Comparison of ENCODE assay signal across 21 cellular contexts in genomic region chr2:42218712-42219111, GRCh38. TPM values are rescaled to one million over a fixed set of nuclear protein-coding genes. Genes with fewer than 3 reads are reported as not detected.
A peak's percentile ranks its signal among the peaks of the same experiment; 100 is the strongest.
DNase-seq lines count a peak whose midpoint lies in the region; TF ChIP-seq lines count a peak whose summit lies in the region.
"Had no signal": no experiment of that assay in that cellular context is flagged by ENCODE, and none has a peak within 500 bp of the region (broad histone marks: within the 10 kb centered on the region; RNA-seq: fewer than 3 reads in every experiment).

No MANE protein-coding gene starts in this region.

- no peak overlapping the region for H3K4me3 Mint-ChIP-seq in activated naive CD4-positive, alpha-beta T cell treated with anti-CD3 and anti-CD28 coated beads, Interleukin-2, amount 50 U/mL, for 24 hours
- H3K4me3 Mint-ChIP-seq in activated naive CD4-positive, alpha-beta T cell treated with anti-CD3 and anti-CD28 coated beads for 36 hours = no peak overlapping the region
- H3K4me3 Mint-ChIP-seq in Calu3 (ENCODE audit: low read depth, unreplicated experiment) (no peak overlapping the region), IgD-negative memory B cell (no peak overlapping the region)
- H3K4me3 Mint-ChIP-seq: B cell; CD8-positive, alpha-beta T cell had no signal

- peaks cover 9% of the 10 kb centered on the region for H3K36me3 Mint-ChIP-seq in activated naive CD4-positive, alpha-beta T cell treated with anti-CD3 and anti-CD28 coated beads, Interleukin-2, amount 50 U/mL, for 24 hours
- peaks cover 3% of the 10 kb centered on the region for H3K36me3 Mint-ChIP-seq in activated naive CD4-positive, alpha-beta T cell treated with anti-CD3 and anti-CD28 coated beads for 36 hours (ENCODE audit: low read depth)
- H3K36me3 Mint-ChIP-seq in Calu3 (ENCODE audit: insufficient read depth, unreplicated experiment) (peaks cover 5% of the 10 kb centered on the region), IgD-negative memory B cell (peaks cover 2% of the 10 kb centered on the region)

- H3K27ac Mint-ChIP-seq in activated naive CD4-positive, alpha-beta T cell treated with anti-CD3 and anti-CD28 coated beads, Interleukin-2, amount 50 U/mL, for 24 hours = peak overlapping the region; percentile 87
- H3K27ac Mint-ChIP-seq in activated naive CD4-positive, alpha-beta T cell treated with anti-CD3 and anti-CD28 coated beads for 36 hours = no peak overlapping the region
- H3K27ac Mint-ChIP-seq in Calu3 (ENCODE audit: unreplicated experiment) (peak overlapping the region; percentile 42), IgD-negative memory B cell (peak overlapping the region in 2 of 3 donors; percentile 19 to 33)
- H3K27ac Mint-ChIP-seq: B cell; CD8-positive, alpha-beta T cell had no signal

- BruUV-seq in Calu3 (replicated peaks; lab: Mats Ljungman, UMichigan) = no TSS peak

- H3K27me3 Mint-ChIP-seq in activated naive CD4-positive, alpha-beta T cell treated with anti-CD3 and anti-CD28 coated beads, Interleukin-2, amount 50 U/mL, for 24 hours = no peaks in the 10 kb centered on the region
- H3K27me3 Mint-ChIP-seq in activated naive CD4-positive, alpha-beta T cell treated with anti-CD3 and anti-CD28 coated beads for 36 hours (ENCODE audit: low read depth) = no peaks in the 10 kb centered on the region
- no peaks in the 10 kb centered on the region for H3K27me3 Mint-ChIP-seq in Calu3 (ENCODE audit: unreplicated experiment)
- H3K27me3 Mint-ChIP-seq in IgD-negative memory B cell = no peaks in the 10 kb centered on the region
- H3K27me3 Mint-ChIP-seq: B cell had no signal

- no peak for TF ChIP-seq CTCF in Calu3 (IDR thresholded peaks at IDR 0.05; ENCODE audit: unreplicated experiment)
- no peak for TF ChIP-seq CTCF in neutrophil (IDR thresholded peaks at IDR 0.05)
- no peak for TF ChIP-seq CTCF in lower leg skin (IDR thresholded peaks at IDR 0.05)

- H3K4me1 ChIP-seq in neutrophil (ENCODE audit: control insufficient read depth in 1 of 2, insufficient read depth in 1 of 2, low read depth in 1 of 2, low read length in 1 of 2) = peaks cover 67 to 81% of the 10 kb centered on the region in 2 experiments
- H3K4me1 ChIP-seq: BLaER1 had no signal

- H3K36me3 ChIP-seq in neutrophil = no peaks in the 10 kb centered on the region

- DNase-seq in activated naive CD4-positive, alpha-beta T cell treated with anti-CD3 and anti-CD28 coated beads for 36 hours = no peak
- DNase-seq in Calu3 (no peak), lower leg skin (ENCODE audit: low spot score in 2 of 2) (no peak), G401 (ENCODE audit: low spot score) (no peak), NCI-H82 treated with DMSO at 0.1 percent for 48 hours (lab: John Stamatoyannopoulos, UW; ENCODE audit: unreplicated experiment) (no peak)
- DNase-seq: Caco-2; CD8-positive, alpha-beta T cell; DMS 273 treated with DMSO at 0.1 percent for 48 hours; DMS79; EL; GF-D8; GOT3; H7; HCEC 1CT had no signal

- in situ Hi-C loops in G401 (cut with HindIII; ENCODE audit: low sequenced_read_pairs) = no loop called here

- CTCF ChIA-PET in activated naive CD4-positive, alpha-beta T cell treated with anti-CD3 and anti-CD28 coated beads for 36 hours (lab: Charles Lee) = no interaction called here
- CTCF ChIA-PET in Calu3 (lab: Charles Lee) = no interaction called here

- no peak overlapping the region for H3K4me3 ChIP-seq in neutrophil (ENCODE audit: low read depth in 1 of 2, low read length in 1 of 2)
- no peak overlapping the region for H3K4me3 ChIP-seq in lower leg skin (ENCODE audit: low read depth, poor library complexity, severe bottlenecking)
- H3K4me3 ChIP-seq: BLaER1 had no signal

- H3K9me3 Mint-ChIP-seq in activated naive CD4-positive, alpha-beta T cell treated with anti-CD3 and anti-CD28 coated beads, Interleukin-2, amount 50 U/mL, for 24 hours = no peaks in the 10 kb centered on the region
- no peaks in the 10 kb centered on the region for H3K9me3 Mint-ChIP-seq in activated naive CD4-positive, alpha-beta T cell treated with anti-CD3 and anti-CD28 coated beads for 36 hours
- H3K9me3 Mint-ChIP-seq in Calu3 (ENCODE audit: low read depth, unreplicated experiment) = no peaks in the 10 kb centered on the region
- no peaks in the 10 kb centered on the region for H3K9me3 Mint-ChIP-seq in IgD-negative memory B cell
- H3K9me3 Mint-ChIP-seq: CD8-positive, alpha-beta T cell had no signal

- peaks cover 87% of the 10 kb centered on the region for H3K4me1 Mint-ChIP-seq in activated naive CD4-positive, alpha-beta T cell treated with anti-CD3 and anti-CD28 coated beads, Interleukin-2, amount 50 U/mL, for 24 hours
- H3K4me1 Mint-ChIP-seq in activated naive CD4-positive, alpha-beta T cell treated with anti-CD3 and anti-CD28 coated beads for 36 hours (ENCODE audit: low read depth) = peaks cover 65% of the 10 kb centered on the region
- H3K4me1 Mint-ChIP-seq in Calu3 (ENCODE audit: low read depth, unreplicated experiment) (peaks cover 17% of the 10 kb centered on the region), IgD-negative memory B cell (peaks cover 34 to 55% (median 46%) of the 10 kb centered on the region in 3 donors)

- no peaks in the 10 kb centered on the region for H3K27me3 ChIP-seq in neutrophil
- H3K27me3 ChIP-seq: BLaER1 had no signal

- no peaks in the 10 kb centered on the region for H3K9me3 ChIP-seq in neutrophil
- H3K9me3 ChIP-seq: Caco-2 had no signal

- intact Hi-C loops in activated naive CD4-positive, alpha-beta T cell treated with anti-CD3 and anti-CD28 coated beads for 36 hours (cut with micrococcal nuclease) = no loop called here
- intact Hi-C loops in Calu3 (cut with micrococcal nuclease; ENCODE audit: unreplicated experiment) = no loop called here
- intact Hi-C loops in lower leg skin (cut with DNase I; ENCODE audit: low total_unique reads) = no loop called here

- peak overlapping the region; percentile 77 for H3K27ac ChIP-seq in neutrophil
- H3K27ac ChIP-seq: 22Rv1, BLaER1, C4-2B had no signal

- WGBS in lower leg skin, 2 donors = 98% methylated on average over 3 of the region's 3 CpGs

- TF ChIP-seq POLR2A in lower leg skin (IDR thresholded peaks at IDR 0.05) = no peak

RNA-seq across cellular contexts. Expression of gene EML4, which starts 49.6 kb away (rescaled TPM):
- 10 to 100 TPM; 65.8 to 65.9 TPM for total RNA-seq in activated naive CD4-positive, alpha-beta T cell treated with anti-CD3 and anti-CD28 coated beads for 36 hours
- total RNA-seq in Calu3 (2022) = 68.2 and 89.6 TPM in 2 replicates
- polyA plus RNA-seq in IgD-negative memory B cell = 78.3 TPM
- total RNA-seq in lower leg skin = 10 to 100 TPM; 29.5 to 37.4 (median 33.6) TPM
- total RNA-seq in G401 (2014; rRNA removed; shearing (Covaris generic)) = 116 and 156 TPM in 2 replicates
